Comparison of ENCODE assay signal across 22 cellular contexts in the genomic region with DNA sequence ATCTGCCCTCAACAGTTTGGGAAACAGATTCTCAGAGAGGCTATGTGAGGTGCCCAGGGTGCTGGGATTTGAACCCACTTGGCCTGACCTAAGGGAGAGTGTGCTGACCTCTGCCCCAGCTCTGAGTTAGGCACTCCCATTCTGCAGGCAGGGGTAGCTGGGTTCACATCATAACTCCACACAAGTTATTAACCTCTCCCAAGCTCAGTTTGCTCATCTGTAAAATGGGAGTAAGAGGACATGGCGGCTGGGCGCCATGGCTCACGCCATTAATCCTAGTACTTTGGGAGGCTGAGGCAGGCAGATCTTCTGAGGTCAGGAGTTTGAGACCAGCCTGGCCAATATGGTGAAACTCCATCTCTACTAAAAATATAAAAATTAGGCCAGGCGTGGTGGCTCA. TPM values are rescaled to one million over a fixed set of nuclear protein-coding genes. Genes with fewer than 3 reads are reported as not detected.
DNase-seq lines count a peak whose midpoint lies in the region; FAIRE-seq and TF ChIP-seq lines count a peak whose summit lies in the region.
"Had no signal": no experiment of that assay in that cellular context is flagged by ENCODE, and none has a peak within 500 bp of the region (broad histone marks: within the 10 kb centered on the region; RNA-seq: fewer than 3 reads in every experiment).

No MANE protein-coding gene starts in this region.

- H4K91ac ChIP-seq in H1 (replicated peaks; ENCODE audit: insufficient read length, low read length) = no peak overlapping the region
- no peak overlapping the region for H4K91ac ChIP-seq in neuronal stem cell (ENCODE audit: low read depth, low read length, poor library complexity)

- no peaks in the 10 kb centered on the region for H3K79me2 ChIP-seq in H1 (ENCODE audit: control insufficient read depth in 1 of 2, insufficient read depth in 2 of 2, low read length in 2 of 2)

- H3K4me2 ChIP-seq in BLaER1 (peak overlapping the region; percentile 53; the same call in 1 of the 2 replicates), H1 (ENCODE audit: insufficient read depth in 1 of 2, low read depth in 2 of 2, low read length in 2 of 2) (no peak overlapping the region), neuronal stem cell (ENCODE audit: insufficient read depth, low read length, poor library complexity, severe bottlenecking) (no peak overlapping the region)

- H2BK120ac ChIP-seq in H1 (replicated peaks; ENCODE audit: low read depth, low read length) (no peak overlapping the region), neuronal stem cell (ENCODE audit: low read depth, low read length) (no peak overlapping the region)

- H4K20me1 ChIP-seq in BLaER1 (no peaks in the 10 kb centered on the region), H1 (replicated peaks in 1 of 2; ENCODE audit: control insufficient read depth in 1 of 2, insufficient read depth in 2 of 2, low read length in 2 of 2) (no peaks in the 10 kb centered on the region)
- H4K20me1 ChIP-seq: BLaER1 treated with 17β-estradiol and CSF1 and Interleukin-3, amounts not matched to agents 10 nM and 100 nM had no signal

- no peak overlapping the region for H3K9ac ChIP-seq in BLaER1
- no peak overlapping the region for H3K9ac ChIP-seq in H1 (replicated peaks in 1 of 4; ENCODE audit: extremely low read depth in 1 of 4, low read depth in 3 of 4, low read length in 3 of 4)
- H3K9ac ChIP-seq in neuronal stem cell (ENCODE audit: low read depth, low read length, poor library complexity) = no peak overlapping the region
- H3K9ac ChIP-seq: BLaER1 treated with 17β-estradiol and CSF1 and Interleukin-3, amounts not matched to agents 10 nM and 100 nM had no signal

- H3K4ac ChIP-seq in H1 (replicated peaks; ENCODE audit: insufficient read length, low read depth, low read length) = no peak overlapping the region
- no peak overlapping the region for H3K4ac ChIP-seq in neuronal stem cell (ENCODE audit: low read length)

- H3K4me1 ChIP-seq in BLaER1 = peaks cover 15% of the 10 kb centered on the region
- no peaks in the 10 kb centered on the region for H3K4me1 ChIP-seq in H1 (replicated peaks in 1 of 4; ENCODE audit: control insufficient read depth in 3 of 4, insufficient read depth in 4 of 4, low read length in 3 of 4)
- H3K4me1 ChIP-seq in neuronal stem cell (ENCODE audit: control insufficient read depth in 2 of 2, insufficient read depth in 1 of 2, low read depth in 1 of 2, low read length in 2 of 2) = peaks cover 2 to 11% of the 10 kb centered on the region in 2 donors
- H3K4me1 ChIP-seq: BE2C had no signal

- no peaks in the 10 kb centered on the region for H3K27me3 ChIP-seq in BLaER1
- no peaks in the 10 kb centered on the region for H3K27me3 ChIP-seq in H1 (replicated peaks in 1 of 4; ENCODE audit: control insufficient read depth in 3 of 4, extremely low read depth in 1 of 4, insufficient read depth in 3 of 4, low read length in 3 of 4)
- peaks cover 0 to 2% (median 0%) of the 10 kb centered on the region in 3 experiments for H3K27me3 ChIP-seq in neuronal stem cell (ENCODE audit: control insufficient read depth in 3 of 3, insufficient read depth in 3 of 3, low read depth in 1 of 3, low read length in 3 of 3)
- H3K27me3 ChIP-seq: BE2C; BLaER1 treated with 17β-estradiol and CSF1 and Interleukin-3, amounts not matched to agents 10 nM and 100 nM had no signal

- H2BK15ac ChIP-seq in H1 (ENCODE audit: low read length) (no peak overlapping the region), neuronal stem cell (ENCODE audit: low read length) (peak overlapping the region; percentile 40)

- H2BK12ac ChIP-seq in H1 (ENCODE audit: low read depth, low read length) (no peak overlapping the region), neuronal stem cell (ENCODE audit: low read length) (peak overlapping the region; percentile 6)

- CTCF ChIA-PET in H1 (lab: Charles Lee; ENCODE audit: partially characterized antibody) = interaction anchor here (0.8 to 1.7 kb wide), 3 partner anchors 24 to 97 kb away, joined by 3 to 4 read pairs (median 3); no protein-coding TSS in a partner anchor

- no peak for TF ChIP-seq POLR2A in H1 (IDR thresholded peaks at IDR 0.05; ENCODE audit: control extremely low read depth in 1 of 2, low read depth in 2 of 2, low read length in 2 of 2)

- TF ChIP-seq RAD21 in H1 (IDR thresholded peaks at IDR 0.05 in 1 of 2, conservative IDR thresholded peaks at IDR 0.05 in 1 of 2; ENCODE audit: low read depth in 2 of 2, low read length in 2 of 2) = no peak

- 96% methylated on average over 4 of the region's 4 CpGs; no CpG with 5 or more reads in 1 of the 2 experiments for WGBS in H1 (ENCODE audit: extremely low coverage in 1 of 2, insufficient coverage in 1 of 2, insufficient read length in 1 of 2, insufficient replicate concordance in 2 of 2, low coverage in 1 of 2, low lambda C conversion rate in 2 of 2, missing lambda C conversion rate in 1 of 2), 2 experiments
- WGBS in neuronal stem cell (ENCODE audit: extremely low coverage in 2 of 2, insufficient read length in 2 of 2, insufficient replicate concordance in 1 of 2), 2 donors = no CpG with 5 or more reads among the region's 4 CpGs

- H3K56ac ChIP-seq in H1 (replicated peaks; ENCODE audit: insufficient read length, low read depth, low read length) = no peak overlapping the region

- H4K8ac ChIP-seq in H1 (ENCODE audit: extremely low read depth, insufficient read depth, low read length) (no peak overlapping the region), neuronal stem cell (ENCODE audit: low read depth, low read length) (no peak overlapping the region)

- no peaks in the 10 kb centered on the region for H3K79me1 ChIP-seq in H1 (ENCODE audit: low read depth, low read length)
- no peaks in the 10 kb centered on the region for H3K79me1 ChIP-seq in neuronal stem cell (ENCODE audit: low read depth, low read length)

- TF ChIP-seq CTCF in VCaP (conservative IDR thresholded peaks at IDR 0.05) (no peak), H1 (IDR thresholded peaks at IDR 0.05; ENCODE audit: control extremely low read depth in 1 of 3, insufficient read depth in 1 of 3, low read depth in 1 of 3, low read length in 3 of 3) (no peak)

- H2AFZ ChIP-seq in H1 (ENCODE audit: low read length) (no peak overlapping the region), neuronal stem cell (ENCODE audit: low read length) (no peak overlapping the region)

- no peak for FAIRE-seq in H1 (lab: Jason Lieb, UNC)
- FAIRE-seq: A204.1, G401.6, GM12891, GM19239 had no signal

- POLR2A ChIA-PET in H1 (lab: Charles Lee; ENCODE audit: partially characterized antibody) = interaction anchor here (1.5 kb wide), 1 partner anchor 12 kb away, joined by 3 read pairs; no protein-coding TSS in a partner anchor

- H2BK5ac ChIP-seq in H1 (ENCODE audit: low read depth, low read length) = no peak overlapping the region
- H2BK5ac ChIP-seq in neuronal stem cell (ENCODE audit: low read length) = no peak overlapping the region

- no peak for DNase-seq in H1 (ENCODE audit: low read depth in 1 of 2, low spot score in 2 of 2)
- no peak for DNase-seq in neuronal stem cell (ENCODE audit: low spot score)
- DNase-seq in DMS53 (lab: John Stamatoyannopoulos, UW) = no peak
- no peak for DNase-seq in islet precursor cell
- no peak for DNase-seq in NCI-H2029 (lab: John Stamatoyannopoulos, UW)
- DNase-seq in COLO829 (ENCODE audit: low spot score) = no peak
- DNase-seq: 8988T; ACHN; CD4-positive, alpha-beta T cell; CD8-positive, alpha-beta T cell; COR-L47; DMS 273 treated with DMSO at 0.1 percent for 48 hours; DMS153; GF-D8 had no signal

- no peak overlapping the region for H4K5ac ChIP-seq in H1 (ENCODE audit: insufficient read length, low read depth, low read length)

- no peaks in the 10 kb centered on the region; the same call in 1 of the 2 replicates for H3K23me2 ChIP-seq in H1 (ENCODE audit: low read depth, low read length)

- H3K4me3 ChIP-seq in BLaER1 (no peak overlapping the region), H1 (ENCODE audit: extremely low read depth in 1 of 4, insufficient read depth in 2 of 4, low read depth in 3 of 4, low read length in 4 of 4) (no peak overlapping the region), neuronal stem cell (ENCODE audit: low read length in 2 of 2) (no peak overlapping the region)
- H3K4me3 ChIP-seq: BLaER1 treated with 17β-estradiol and CSF1 and Interleukin-3, amounts not matched to agents 10 nM and 100 nM had no signal

- no peak overlapping the region for H2BK20ac ChIP-seq in H1 (ENCODE audit: low read length)

- no peaks in the 10 kb centered on the region for H3K9me3 ChIP-seq in BLaER1
- no peaks in the 10 kb centered on the region for H3K9me3 ChIP-seq in H1 (ENCODE audit: insufficient read depth in 2 of 2, low read depth in 1 of 2, low read length in 1 of 2)
- no peaks in the 10 kb centered on the region for H3K9me3 ChIP-seq in neuronal stem cell (replicated peaks in 1 of 2; ENCODE audit: control insufficient read depth in 2 of 2, insufficient read depth in 1 of 2, low read depth in 1 of 2, low read length in 2 of 2)
- H3K9me3 ChIP-seq: BE2C; BLaER1 treated with 17β-estradiol and CSF1 and Interleukin-3, amounts not matched to agents 10 nM and 100 nM had no signal

- H3K18ac ChIP-seq in H1 (ENCODE audit: extremely low read depth, low read length) = no peak overlapping the region
- H3K18ac ChIP-seq in neuronal stem cell (ENCODE audit: low read length) = peak overlapping the region; percentile 4

- H3K23ac ChIP-seq in H1 (ENCODE audit: insufficient read length) (no peak overlapping the region), neuronal stem cell (ENCODE audit: low read depth, low read length, poor library complexity) (no peak overlapping the region)

- H3K14ac ChIP-seq in H1 (ENCODE audit: insufficient read length) = no peak overlapping the region
- no peak overlapping the region for H3K14ac ChIP-seq in neuronal stem cell (ENCODE audit: low read length)

- no peak for TF ChIP-seq EP300 in H1 (IDR thresholded peaks at IDR 0.05; ENCODE audit: borderline replicate concordance in 1 of 2, low read depth in 2 of 2, low read length in 2 of 2)

- H3K36me3 ChIP-seq in BLaER1 (no peaks in the 10 kb centered on the region), H1 (ENCODE audit: control insufficient read depth in 2 of 4, insufficient read depth in 4 of 4, low read length in 3 of 4) (no peaks in the 10 kb centered on the region), neuronal stem cell (replicated peaks in 1 of 2; ENCODE audit: control insufficient read depth in 2 of 2, insufficient read depth in 2 of 2, low read length in 2 of 2) (no peaks in the 10 kb centered on the region)
- H3K36me3 ChIP-seq: BE2C; BLaER1 treated with 17β-estradiol and CSF1 and Interleukin-3, amounts not matched to agents 10 nM and 100 nM had no signal

- H2AK5ac ChIP-seq in H1 (ENCODE audit: low read depth, low read length) (no peak overlapping the region), neuronal stem cell (ENCODE audit: low read depth, low read length) (peak overlapping the region; percentile 3)

- H3K27ac ChIP-seq in BLaER1 (no peak overlapping the region), VCaP (peak overlapping the region; percentile 65), H1 (ENCODE audit: low read depth, low read length) (no peak overlapping the region), neuronal stem cell (replicated peaks; ENCODE audit: low read length) (no peak overlapping the region)
- H3K27ac ChIP-seq: BLaER1 treated with 17β-estradiol and CSF1 and Interleukin-3, amounts not matched to agents 10 nM and 100 nM had no signal

RNA-seq across cellular contexts. Expression of a gene that starts 8.9 kb away (rescaled TPM):
- total RNA-seq in H1 (2021; fragmentation: NEBNext Ultra II Directional; extraction: Animal tissue kit (Norgen Biotek cat#: 25700)) = 12.4 and 12.8 TPM in 2 replicates
- 5.1 and 7.8 TPM in 2 replicates for polyA plus RNA-seq in H1 (2011; rRNA removed)
- polyA plus RNA-seq in H1 (2011; cell fraction: cytosol; rRNA removed) = 7.7 TPM
- polyA plus RNA-seq in H1 (2011; cell fraction: nucleus; rRNA removed) = 4.5 TPM
- 7.0 to 8.1 TPM (median 7.4 TPM) in 4 replicates for polyA plus RNA-seq in H1 (2012, experiment 1 of 2)
- polyA plus RNA-seq in H1 (2012, experiment 2 of 2) = 8.2 TPM
- polyA plus RNA-seq in H1 (2013, experiment 1 of 2) = 11.5 TPM
- 11.5 TPM for polyA plus RNA-seq in H1 (2013, experiment 2 of 2)
- polyA minus RNA-seq in H1 (2011; rRNA and poly(A)+ RNA removed) = 4.5 and 4.8 TPM in 2 replicates
- polyA minus RNA-seq in H1 (2011; cell fraction: cytosol; rRNA and poly(A)+ RNA removed) = 5.8 TPM
- 5.3 TPM for polyA minus RNA-seq in H1 (2011; cell fraction: nucleus; rRNA and poly(A)+ RNA removed)
- polyA plus RNA-seq in neuronal stem cell (2013, experiment 1 of 2) = 14.0 TPM
- 13.7 TPM for polyA plus RNA-seq in neuronal stem cell (2013, experiment 2 of 2)

RNA-seq across cellular contexts. Expression of a gene that starts 58.4 kb away (rescaled TPM):
- total RNA-seq in H1 (2021; fragmentation: NEBNext Ultra II Directional; extraction: Animal tissue kit (Norgen Biotek cat#: 25700)) = 27.1 and 27.9 TPM in 2 replicates
- polyA plus RNA-seq in H1 (2011; rRNA removed) = 8.2 and 14.2 TPM in 2 replicates
- polyA plus RNA-seq in H1 (2011; cell fraction: cytosol; rRNA removed) = 4.4 TPM
- 24.5 TPM for polyA plus RNA-seq in H1 (2011; cell fraction: nucleus; rRNA removed)
- polyA plus RNA-seq in H1 (2012, experiment 1 of 2) = 11.3 to 20.5 TPM (median 17.5 TPM) in 4 replicates
- 17.2 TPM for polyA plus RNA-seq in H1 (2012, experiment 2 of 2)
- polyA plus RNA-seq in H1 (2013, experiment 1 of 2) = 24.4 TPM
- 26.3 TPM for polyA plus RNA-seq in H1 (2013, experiment 2 of 2)
- polyA minus RNA-seq in H1 (2011; rRNA and poly(A)+ RNA removed) = 6.7 and 6.9 TPM in 2 replicates
- 12.9 TPM for polyA minus RNA-seq in H1 (2011; cell fraction: cytosol; rRNA and poly(A)+ RNA removed)
- 20.1 TPM for polyA minus RNA-seq in H1 (2011; cell fraction: nucleus; rRNA and poly(A)+ RNA removed)
- 14.4 TPM for polyA plus RNA-seq in neuronal stem cell (2013, experiment 1 of 2)
- 13.9 TPM for polyA plus RNA-seq in neuronal stem cell (2013, experiment 2 of 2)
